1 cellular context compared by ENCODE assay signal in genomic region chr16:592518-593306, GRCh38.
TF ChIP-seq lines count a peak whose summit lies in the region.

No MANE protein-coding gene starts in this region.

TF ChIP-seq in HepG2, 621 proteins besides CTCF, POLR2A, EP300 and RAD21 (continued from another document and continues in another):
- TF ChIP-seq, protein P1, sequence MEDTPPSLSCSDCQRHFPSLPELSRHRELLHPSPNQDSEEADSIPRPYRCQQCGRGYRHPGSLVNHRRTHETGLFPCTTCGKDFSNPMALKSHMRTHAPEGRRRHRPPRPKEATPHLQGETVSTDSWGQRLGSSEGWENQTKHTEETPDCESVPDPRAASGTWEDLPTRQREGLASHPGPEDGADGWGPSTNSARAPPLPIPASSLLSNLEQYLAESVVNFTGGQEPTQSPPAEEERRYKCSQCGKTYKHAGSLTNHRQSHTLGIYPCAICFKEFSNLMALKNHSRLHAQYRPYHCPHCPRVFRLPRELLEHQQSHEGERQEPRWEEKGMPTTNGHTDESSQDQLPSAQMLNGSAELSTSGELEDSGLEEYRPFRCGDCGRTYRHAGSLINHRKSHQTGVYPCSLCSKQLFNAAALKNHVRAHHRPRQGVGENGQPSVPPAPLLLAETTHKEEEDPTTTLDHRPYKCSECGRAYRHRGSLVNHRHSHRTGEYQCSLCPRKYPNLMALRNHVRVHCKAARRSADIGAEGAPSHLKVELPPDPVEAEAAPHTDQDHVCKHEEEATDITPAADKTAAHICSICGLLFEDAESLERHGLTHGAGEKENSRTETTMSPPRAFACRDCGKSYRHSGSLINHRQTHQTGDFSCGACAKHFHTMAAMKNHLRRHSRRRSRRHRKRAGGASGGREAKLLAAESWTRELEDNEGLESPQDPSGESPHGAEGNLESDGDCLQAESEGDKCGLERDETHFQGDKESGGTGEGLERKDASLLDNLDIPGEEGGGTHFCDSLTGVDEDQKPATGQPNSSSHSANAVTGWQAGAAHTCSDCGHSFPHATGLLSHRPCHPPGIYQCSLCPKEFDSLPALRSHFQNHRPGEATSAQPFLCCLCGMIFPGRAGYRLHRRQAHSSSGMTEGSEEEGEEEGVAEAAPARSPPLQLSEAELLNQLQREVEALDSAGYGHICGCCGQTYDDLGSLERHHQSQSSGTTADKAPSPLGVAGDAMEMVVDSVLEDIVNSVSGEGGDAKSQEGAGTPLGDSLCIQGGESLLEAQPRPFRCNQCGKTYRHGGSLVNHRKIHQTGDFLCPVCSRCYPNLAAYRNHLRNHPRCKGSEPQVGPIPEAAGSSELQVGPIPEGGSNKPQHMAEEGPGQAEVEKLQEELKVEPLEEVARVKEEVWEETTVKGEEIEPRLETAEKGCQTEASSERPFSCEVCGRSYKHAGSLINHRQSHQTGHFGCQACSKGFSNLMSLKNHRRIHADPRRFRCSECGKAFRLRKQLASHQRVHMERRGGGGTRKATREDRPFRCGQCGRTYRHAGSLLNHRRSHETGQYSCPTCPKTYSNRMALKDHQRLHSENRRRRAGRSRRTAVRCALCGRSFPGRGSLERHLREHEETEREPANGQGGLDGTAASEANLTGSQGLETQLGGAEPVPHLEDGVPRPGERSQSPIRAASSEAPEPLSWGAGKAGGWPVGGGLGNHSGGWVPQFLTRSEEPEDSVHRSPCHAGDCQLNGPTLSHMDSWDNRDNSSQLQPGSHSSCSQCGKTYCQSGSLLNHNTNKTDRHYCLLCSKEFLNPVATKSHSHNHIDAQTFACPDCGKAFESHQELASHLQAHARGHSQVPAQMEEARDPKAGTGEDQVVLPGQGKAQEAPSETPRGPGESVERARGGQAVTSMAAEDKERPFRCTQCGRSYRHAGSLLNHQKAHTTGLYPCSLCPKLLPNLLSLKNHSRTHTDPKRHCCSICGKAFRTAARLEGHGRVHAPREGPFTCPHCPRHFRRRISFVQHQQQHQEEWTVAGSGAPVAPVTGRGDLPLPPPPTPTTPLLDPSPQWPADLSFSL (CRISPR knock-in tag; IDR thresholded peaks at IDR 0.05) = no peak
- TF ChIP-seq ZFP36 (IDR thresholded peaks at IDR 0.05; ENCODE audit: borderline replicate concordance, low read depth, low read length, partially characterized antibody) (no peak), MEIS2 (CRISPR knock-in tag; IDR thresholded peaks at IDR 0.05) (no peak), ARNT2 (CRISPR knock-in tag; IDR thresholded peaks at IDR 0.05; ENCODE audit: low read depth) (no peak), GABPA (IDR thresholded peaks at IDR 0.05; ENCODE audit: low read depth, low read length) (no peak), GABPA (CRISPR knock-in tag; IDR thresholded peaks at IDR 0.05; ENCODE audit: low read depth) (0 out of 2 replicates have a peak, but pooled peaks have one; percentile 16), CREB3 (CRISPR knock-in tag; IDR thresholded peaks at IDR 0.05) (no peak), ZKSCAN5 (CRISPR knock-in tag; IDR thresholded peaks at IDR 0.05) (no peak), BRCA1 (CRISPR knock-in tag; IDR thresholded peaks at IDR 0.05) (no peak), GTF2F1 (IDR thresholded peaks at IDR 0.05; ENCODE audit: low read length) (no peak), MAFK (conservative IDR thresholded peaks at IDR 0.05 in 1 of 2, IDR thresholded peaks at IDR 0.05 in 1 of 2; ENCODE audit: low read length in 2 of 2) (no peak), BRF2 (CRISPR knock-in tag; IDR thresholded peaks at IDR 0.05) (no peak), ZNF383 (CRISPR knock-in tag; IDR thresholded peaks at IDR 0.05; ENCODE audit: borderline replicate concordance) (no peak), SP140L (CRISPR knock-in tag; IDR thresholded peaks at IDR 0.05; ENCODE audit: borderline replicate concordance) (no peak), ATM (IDR thresholded peaks at IDR 0.05; ENCODE audit: borderline replicate concordance) (no peak), GABPB1 (CRISPR knock-in tag; IDR thresholded peaks at IDR 0.05) (peak; percentile 57), ZNF414 (CRISPR knock-in tag; IDR thresholded peaks at IDR 0.05) (no peak), ZNF543 (CRISPR knock-in tag; IDR thresholded peaks at IDR 0.05) (no peak), ZNF20 (CRISPR knock-in tag; IDR thresholded peaks at IDR 0.05) (no peak), ZNF337 (CRISPR knock-in tag; IDR thresholded peaks at IDR 0.05; ENCODE audit: borderline replicate concordance, low read depth) (no peak), ZNF251 (CRISPR knock-in tag; IDR thresholded peaks at IDR 0.05) (no peak), IKZF4 (CRISPR knock-in tag; IDR thresholded peaks at IDR 0.05; ENCODE audit: borderline replicate concordance, low read depth, not compliant biosample characterization) (peak; percentile 57), ZNF562 (CRISPR knock-in tag; IDR thresholded peaks at IDR 0.05; ENCODE audit: borderline replicate concordance) (no peak), RARA (CRISPR knock-in tag; IDR thresholded peaks at IDR 0.05) (peak; percentile 18; the same call in 1 of the 2 replicates), RARG (CRISPR knock-in tag; IDR thresholded peaks at IDR 0.05; ENCODE audit: low read depth) (no peak), RCOR2 (CRISPR knock-in tag; IDR thresholded peaks at IDR 0.05) (0 out of 2 replicates have a peak, but pooled peaks have one; percentile 20), ZNF672 (CRISPR knock-in tag; IDR thresholded peaks at IDR 0.05) (no peak), ZNF598 (CRISPR knock-in tag; IDR thresholded peaks at IDR 0.05; ENCODE audit: borderline replicate concordance) (peak; percentile 83; the same call in 1 of the 2 replicates), RFX1 (IDR thresholded peaks at IDR 0.05) (no peak), ARHGAP35 (CRISPR knock-in tag; IDR thresholded peaks at IDR 0.05; ENCODE audit: borderline replicate concordance) (no peak), ZFY (CRISPR knock-in tag; IDR thresholded peaks at IDR 0.05) (no peak), KDM3A (CRISPR knock-in tag; IDR thresholded peaks at IDR 0.05; ENCODE audit: low read depth) (no peak), ZNF30 (CRISPR knock-in tag; IDR thresholded peaks at IDR 0.05) (0 out of 2 replicates have a peak, but pooled peaks have one; percentile 45), IRF2 (CRISPR knock-in tag; IDR thresholded peaks at IDR 0.05) (no peak), PLRG1 (conservative IDR thresholded peaks at IDR 0.05) (no peak), SMAD9 (CRISPR knock-in tag; IDR thresholded peaks at IDR 0.05) (no peak), ZNF713 (CRISPR knock-in tag; IDR thresholded peaks at IDR 0.05) (no peak), BCL6 (CRISPR knock-in tag; IDR thresholded peaks at IDR 0.05) (no peak), KDM5A (IDR thresholded peaks at IDR 0.05; ENCODE audit: borderline replicate concordance, low read length) (no peak)
- TF ChIP-seq, protein P2, sequence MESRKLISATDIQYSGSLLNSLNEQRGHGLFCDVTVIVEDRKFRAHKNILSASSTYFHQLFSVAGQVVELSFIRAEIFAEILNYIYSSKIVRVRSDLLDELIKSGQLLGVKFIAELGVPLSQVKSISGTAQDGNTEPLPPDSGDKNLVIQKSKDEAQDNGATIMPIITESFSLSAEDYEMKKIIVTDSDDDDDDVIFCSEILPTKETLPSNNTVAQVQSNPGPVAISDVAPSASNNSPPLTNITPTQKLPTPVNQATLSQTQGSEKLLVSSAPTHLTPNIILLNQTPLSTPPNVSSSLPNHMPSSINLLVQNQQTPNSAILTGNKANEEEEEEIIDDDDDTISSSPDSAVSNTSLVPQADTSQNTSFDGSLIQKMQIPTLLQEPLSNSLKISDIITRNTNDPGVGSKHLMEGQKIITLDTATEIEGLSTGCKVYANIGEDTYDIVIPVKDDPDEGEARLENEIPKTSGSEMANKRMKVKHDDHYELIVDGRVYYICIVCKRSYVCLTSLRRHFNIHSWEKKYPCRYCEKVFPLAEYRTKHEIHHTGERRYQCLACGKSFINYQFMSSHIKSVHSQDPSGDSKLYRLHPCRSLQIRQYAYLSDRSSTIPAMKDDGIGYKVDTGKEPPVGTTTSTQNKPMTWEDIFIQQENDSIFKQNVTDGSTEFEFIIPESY (CRISPR knock-in tag; IDR thresholded peaks at IDR 0.05) = peak; percentile 58
- TF ChIP-seq, protein P3, sequence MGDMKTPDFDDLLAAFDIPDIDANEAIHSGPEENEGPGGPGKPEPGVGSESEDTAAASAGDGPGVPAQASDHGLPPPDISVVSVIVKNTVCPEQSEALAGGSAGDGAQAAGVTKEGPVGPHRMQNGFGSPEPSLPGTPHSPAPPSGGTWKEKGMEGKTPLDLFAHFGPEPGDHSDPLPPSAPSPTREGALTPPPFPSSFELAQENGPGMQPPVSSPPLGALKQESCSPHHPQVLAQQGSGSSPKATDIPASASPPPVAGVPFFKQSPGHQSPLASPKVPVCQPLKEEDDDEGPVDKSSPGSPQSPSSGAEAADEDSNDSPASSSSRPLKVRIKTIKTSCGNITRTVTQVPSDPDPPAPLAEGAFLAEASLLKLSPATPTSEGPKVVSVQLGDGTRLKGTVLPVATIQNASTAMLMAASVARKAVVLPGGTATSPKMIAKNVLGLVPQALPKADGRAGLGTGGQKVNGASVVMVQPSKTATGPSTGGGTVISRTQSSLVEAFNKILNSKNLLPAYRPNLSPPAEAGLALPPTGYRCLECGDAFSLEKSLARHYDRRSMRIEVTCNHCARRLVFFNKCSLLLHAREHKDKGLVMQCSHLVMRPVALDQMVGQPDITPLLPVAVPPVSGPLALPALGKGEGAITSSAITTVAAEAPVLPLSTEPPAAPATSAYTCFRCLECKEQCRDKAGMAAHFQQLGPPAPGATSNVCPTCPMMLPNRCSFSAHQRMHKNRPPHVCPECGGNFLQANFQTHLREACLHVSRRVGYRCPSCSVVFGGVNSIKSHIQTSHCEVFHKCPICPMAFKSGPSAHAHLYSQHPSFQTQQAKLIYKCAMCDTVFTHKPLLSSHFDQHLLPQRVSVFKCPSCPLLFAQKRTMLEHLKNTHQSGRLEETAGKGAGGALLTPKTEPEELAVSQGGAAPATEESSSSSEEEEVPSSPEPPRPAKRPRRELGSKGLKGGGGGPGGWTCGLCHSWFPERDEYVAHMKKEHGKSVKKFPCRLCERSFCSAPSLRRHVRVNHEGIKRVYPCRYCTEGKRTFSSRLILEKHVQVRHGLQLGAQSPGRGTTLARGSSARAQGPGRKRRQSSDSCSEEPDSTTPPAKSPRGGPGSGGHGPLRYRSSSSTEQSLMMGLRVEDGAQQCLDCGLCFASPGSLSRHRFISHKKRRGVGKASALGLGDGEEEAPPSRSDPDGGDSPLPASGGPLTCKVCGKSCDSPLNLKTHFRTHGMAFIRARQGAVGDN (CRISPR knock-in tag; IDR thresholded peaks at IDR 0.05) = peak; percentile 97
- TF ChIP-seq, protein P4, sequence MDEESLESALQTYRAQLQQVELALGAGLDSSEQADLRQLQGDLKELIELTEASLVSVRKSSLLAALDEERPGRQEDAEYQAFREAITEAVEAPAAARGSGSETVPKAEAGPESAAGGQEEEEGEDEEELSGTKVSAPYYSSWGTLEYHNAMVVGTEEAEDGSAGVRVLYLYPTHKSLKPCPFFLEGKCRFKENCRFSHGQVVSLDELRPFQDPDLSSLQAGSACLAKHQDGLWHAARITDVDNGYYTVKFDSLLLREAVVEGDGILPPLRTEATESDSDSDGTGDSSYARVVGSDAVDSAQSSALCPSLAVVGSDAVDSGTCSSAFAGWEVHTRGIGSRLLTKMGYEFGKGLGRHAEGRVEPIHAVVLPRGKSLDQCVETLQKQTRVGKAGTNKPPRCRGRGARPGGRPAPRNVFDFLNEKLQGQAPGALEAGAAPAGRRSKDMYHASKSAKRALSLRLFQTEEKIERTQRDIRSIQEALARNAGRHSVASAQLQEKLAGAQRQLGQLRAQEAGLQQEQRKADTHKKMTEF (CRISPR knock-in tag; IDR thresholded peaks at IDR 0.05) = peak; percentile 63; the same call in 1 of the 2 replicates
- TF ChIP-seq, protein P5, sequence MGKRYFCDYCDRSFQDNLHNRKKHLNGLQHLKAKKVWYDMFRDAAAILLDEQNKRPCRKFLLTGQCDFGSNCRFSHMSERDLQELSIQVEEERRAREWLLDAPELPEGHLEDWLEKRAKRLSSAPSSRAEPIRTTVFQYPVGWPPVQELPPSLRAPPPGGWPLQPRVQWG (CRISPR knock-in tag; IDR thresholded peaks at IDR 0.05; ENCODE audit: borderline replicate concordance, low read depth) = no peak
- TF ChIP-seq, protein P6, sequence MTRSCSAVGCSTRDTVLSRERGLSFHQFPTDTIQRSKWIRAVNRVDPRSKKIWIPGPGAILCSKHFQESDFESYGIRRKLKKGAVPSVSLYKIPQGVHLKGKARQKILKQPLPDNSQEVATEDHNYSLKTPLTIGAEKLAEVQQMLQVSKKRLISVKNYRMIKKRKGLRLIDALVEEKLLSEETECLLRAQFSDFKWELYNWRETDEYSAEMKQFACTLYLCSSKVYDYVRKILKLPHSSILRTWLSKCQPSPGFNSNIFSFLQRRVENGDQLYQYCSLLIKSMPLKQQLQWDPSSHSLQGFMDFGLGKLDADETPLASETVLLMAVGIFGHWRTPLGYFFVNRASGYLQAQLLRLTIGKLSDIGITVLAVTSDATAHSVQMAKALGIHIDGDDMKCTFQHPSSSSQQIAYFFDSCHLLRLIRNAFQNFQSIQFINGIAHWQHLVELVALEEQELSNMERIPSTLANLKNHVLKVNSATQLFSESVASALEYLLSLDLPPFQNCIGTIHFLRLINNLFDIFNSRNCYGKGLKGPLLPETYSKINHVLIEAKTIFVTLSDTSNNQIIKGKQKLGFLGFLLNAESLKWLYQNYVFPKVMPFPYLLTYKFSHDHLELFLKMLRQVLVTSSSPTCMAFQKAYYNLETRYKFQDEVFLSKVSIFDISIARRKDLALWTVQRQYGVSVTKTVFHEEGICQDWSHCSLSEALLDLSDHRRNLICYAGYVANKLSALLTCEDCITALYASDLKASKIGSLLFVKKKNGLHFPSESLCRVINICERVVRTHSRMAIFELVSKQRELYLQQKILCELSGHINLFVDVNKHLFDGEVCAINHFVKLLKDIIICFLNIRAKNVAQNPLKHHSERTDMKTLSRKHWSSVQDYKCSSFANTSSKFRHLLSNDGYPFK (CRISPR knock-in tag; IDR thresholded peaks at IDR 0.05; ENCODE audit: borderline replicate concordance) = no peak; the same call in 1 of the 2 replicates
